In genomic region chr10:30671011-30671616, GRCh38 we compare ENCODE assay signal across 8 cellular contexts. TPM values are rescaled to one million over a fixed set of nuclear protein-coding genes. Genes with fewer than 3 reads are reported as not detected.
DNase-seq lines count a peak whose midpoint lies in the region; ATAC-seq, FAIRE-seq and TF ChIP-seq lines count a peak whose summit lies in the region.

No MANE protein-coding gene starts in this region.

- TF ChIP-seq CTCF in mucosa of descending colon (IDR thresholded peaks at IDR 0.05), result peak; percentile 58

- H3K27me3 Mint-ChIP-seq in CD4-positive, alpha-beta memory T cell, result peaks cover 2 to 8% of the 10 kb centered on the region in 2 donors
- H3K27me3 Mint-ChIP-seq in T-helper 1 cell treated with Interleukin-12 subunit alpha and Interleukin-12 subunit beta and Interleukin-4 antibody, amounts not matched to agents 30 μg/mL and 1 μg/mL, for 36 hours (ENCODE audit: low read depth), result peaks cover 29% of the 10 kb centered on the region

- no peak overlapping the region for H3K4me3 ChIP-seq in CD4-positive, alpha-beta memory T cell (ENCODE audit: low read length in 2 of 2)
- no peak overlapping the region for H3K4me3 ChIP-seq in mucosa of descending colon

- ATAC-seq in GM18520 (IDR thresholded peaks at IDR 0.05; ENCODE audit: unreplicated experiment) (peak; percentile 39), mucosa of descending colon (peak; percentile 61), GM21576 (IDR thresholded peaks at IDR 0.05; ENCODE audit: unreplicated experiment) (no peak)

- H3K4me3 Mint-ChIP-seq in CD4-positive, alpha-beta memory T cell, result peak overlapping the region; percentile 15 to 77 (median 68)
- peak overlapping the region; percentile 62 for H3K4me3 Mint-ChIP-seq in T-helper 1 cell treated with Interleukin-12 subunit alpha and Interleukin-12 subunit beta and Interleukin-4 antibody, amounts not matched to agents 30 μg/mL and 1 μg/mL, for 36 hours

- H3K4me1 ChIP-seq in CD4-positive, alpha-beta memory T cell (ENCODE audit: insufficient read depth, low read length), result no peaks in the 10 kb centered on the region
- H3K4me1 ChIP-seq in mucosa of descending colon (ENCODE audit: low read depth), result no peaks in the 10 kb centered on the region

- H3K27ac ChIP-seq in CD4-positive, alpha-beta memory T cell (ENCODE audit: low read depth, low read length), result no peak overlapping the region

- intact Hi-C loops in CD4-positive, alpha-beta memory T cell (cut with micrococcal nuclease), result loop anchor here (1.0 to 2.0 kb wide), 2 partner anchors 16 to 47 kb away; no protein-coding TSS in a partner anchor
- intact Hi-C loops in mucosa of descending colon (cut with DNase I, micrococcal nuclease), result no loop called here

- H3K27me3 ChIP-seq in CD4-positive, alpha-beta memory T cell (ENCODE audit: insufficient read depth, low read length), result peaks cover 6% of the 10 kb centered on the region

- H3K27ac Mint-ChIP-seq in CD4-positive, alpha-beta memory T cell, result no peak overlapping the region
- H3K27ac Mint-ChIP-seq in T-helper 1 cell treated with Interleukin-12 subunit alpha and Interleukin-12 subunit beta and Interleukin-4 antibody, amounts not matched to agents 30 μg/mL and 1 μg/mL, for 36 hours, result peak overlapping the region; percentile 32

- peaks cover 0 to 7% (median 2%) of the 10 kb centered on the region in 4 donors for H3K4me1 Mint-ChIP-seq in CD4-positive, alpha-beta memory T cell
- H3K4me1 Mint-ChIP-seq in T-helper 1 cell treated with Interleukin-12 subunit alpha and Interleukin-12 subunit beta and Interleukin-4 antibody, amounts not matched to agents 30 μg/mL and 1 μg/mL, for 36 hours (ENCODE audit: low read depth), result peaks cover 6% of the 10 kb centered on the region

- H3K36me3 ChIP-seq in CD4-positive, alpha-beta memory T cell (ENCODE audit: insufficient read depth, low read length), result no peaks in the 10 kb centered on the region
- H3K36me3 ChIP-seq in mucosa of descending colon (ENCODE audit: low read depth), result no peaks in the 10 kb centered on the region

- H3K9me3 ChIP-seq in CD4-positive, alpha-beta memory T cell (ENCODE audit: control insufficient read depth in 1 of 2, low read length in 2 of 2), result no peaks in the 10 kb centered on the region
- H3K9me3 ChIP-seq in mucosa of descending colon, result no peaks in the 10 kb centered on the region

- no peaks in the 10 kb centered on the region for H3K36me3 Mint-ChIP-seq in CD4-positive, alpha-beta memory T cell
- no peaks in the 10 kb centered on the region for H3K36me3 Mint-ChIP-seq in T-helper 1 cell treated with Interleukin-12 subunit alpha and Interleukin-12 subunit beta and Interleukin-4 antibody, amounts not matched to agents 30 μg/mL and 1 μg/mL, for 36 hours (ENCODE audit: low read depth)

- no peaks in the 10 kb centered on the region for H3K9me3 Mint-ChIP-seq in CD4-positive, alpha-beta memory T cell
- no peaks in the 10 kb centered on the region for H3K9me3 Mint-ChIP-seq in T-helper 1 cell treated with Interleukin-12 subunit alpha and Interleukin-12 subunit beta and Interleukin-4 antibody, amounts not matched to agents 30 μg/mL and 1 μg/mL, for 36 hours

- FAIRE-seq in endometrium (lab: Jason Lieb, UNC), result peak; percentile 59

- POLR2A ChIA-PET in CD4-positive, alpha-beta memory T cell (lab: Charles Lee; ENCODE audit: partially characterized antibody), result no interaction called here

- DNase-seq in CD4-positive, alpha-beta memory T cell, result peak in 4 of 5 donors; percentile 39 to 47 (median 46)
- DNase-seq in NCI-H1417 treated with DMSO at 0.1 percent for 48 hours (lab: John Stamatoyannopoulos, UW) (peak; percentile 3), mucosa of descending colon (peak in 1 of 3 donors; percentile 32), occipital lobe (lab: John Stamatoyannopoulos, UW) (no peak)

- CTCF ChIA-PET in CD4-positive, alpha-beta memory T cell (lab: Charles Lee; ENCODE audit: partially characterized antibody), result interaction anchor here (0.6 to 5.2 kb wide), 15 partner anchors 10 to 1099 kb away, joined by 3 to 37 read pairs (median 4); no protein-coding TSS in a partner anchor

RNA-seq across cellular contexts. Expression of gene LYZL2, which starts 41.6 kb away (rescaled TPM):
- total RNA-seq in CD4-positive, alpha-beta memory T cell, result not detected
- not detected for polyA plus RNA-seq in CD4-positive, alpha-beta memory T cell
- not detected for total RNA-seq in mucosa of descending colon
- total RNA-seq in occipital lobe, result not detected
